Comparison of ENCODE assay signal across 19 cellular contexts in the genomic region with DNA sequence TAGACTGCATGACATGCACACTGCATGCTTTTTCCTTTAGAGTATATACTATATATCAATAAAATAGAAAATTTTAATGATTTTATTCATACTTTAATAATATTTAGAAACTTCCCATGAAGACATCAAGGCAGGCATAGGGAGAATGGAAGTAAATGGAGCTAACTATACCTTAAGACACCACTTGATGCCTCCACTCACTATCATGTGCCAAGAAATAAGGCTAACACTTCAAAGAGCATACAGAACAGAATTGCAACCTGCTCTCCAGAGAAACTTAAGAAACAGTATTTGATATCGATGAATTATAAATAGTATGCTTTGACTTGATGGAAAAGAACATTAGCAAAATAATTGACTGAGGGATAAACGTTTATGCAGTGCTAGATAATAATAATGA.
DNase-seq lines count a peak whose midpoint lies in the region; ATAC-seq, FAIRE-seq and TF ChIP-seq lines count a peak whose summit lies in the region.
"Had no signal": no experiment of that assay in that cellular context is flagged by ENCODE, and none has a peak within 500 bp of the region (broad histone marks: within the 10 kb centered on the region; RNA-seq: fewer than 3 reads in every experiment).

No MANE protein-coding gene starts in this region.

- TF ChIP-seq POLR2A in endothelial cell of umbilical vein (IDR thresholded peaks at IDR 0.05; ENCODE audit: low read depth, low read length), result no peak

- H3K4me1 ChIP-seq in Panc1 (ENCODE audit: control insufficient read depth, insufficient read depth, low read length), result no peaks in the 10 kb centered on the region
- peaks cover 4% of the 10 kb centered on the region for H3K4me1 ChIP-seq in endothelial cell of umbilical vein (ENCODE audit: control insufficient read depth, extremely low read depth, insufficient read depth, low read length)
- H3K4me1 ChIP-seq: left ventricle myocardium inferior, spleen had no signal

- H3K4me3 ChIP-seq in Panc1 (ENCODE audit: low read depth in 2 of 2, low read length in 2 of 2) (no peak overlapping the region), endothelial cell of umbilical vein (replicated peaks in 1 of 3; ENCODE audit: insufficient read depth in 1 of 3, low read depth in 1 of 3, low read length in 3 of 3) (no peak overlapping the region)
- H3K4me3 ChIP-seq: left ventricle myocardium inferior, spleen had no signal

- POLR2A ChIA-PET in Panc1 (lab: Charles Lee), result no interaction called here
- POLR2A ChIA-PET in endothelial cell of umbilical vein (lab: Charles Lee), result no interaction called here

- no peaks in the 10 kb centered on the region for H3K79me2 ChIP-seq in endothelial cell of umbilical vein (ENCODE audit: control insufficient read depth, insufficient read depth, low read length)

- no peak for FAIRE-seq in endothelial cell of umbilical vein (lab: Jason Lieb, UNC)

- H3K36me3 Mint-ChIP-seq in osteocyte (ENCODE audit: unreplicated experiment), result peaks cover under 1% of the 10 kb centered on the region

- in situ Hi-C loops in GM13977 (cut with MboI; ENCODE audit: low pct_unique_long_range_greater_than_20kb, low sequenced_read_pairs, unreplicated experiment), result no loop called here
- in situ Hi-C loops in Panc1 (cut with HindIII; ENCODE audit: low pct_unique_long_range_greater_than_20kb, low sequenced_read_pairs), result no loop called here

- dilution Hi-C loops in endothelial cell of umbilical vein (cut with MboI; ENCODE audit: extremely low pct_ligation_motif_present, low sequenced_read_pairs), result no loop called here

- H3K27ac Mint-ChIP-seq in osteocyte (ENCODE audit: unreplicated experiment), result no peak overlapping the region
- no peak overlapping the region for H3K27ac Mint-ChIP-seq in stimulated activated naive CD8-positive, alpha-beta T cell treated with anti-CD3 and anti-CD28 coated beads, Interleukin-15, amount 100 ng/mL, for 72 hours
- H3K27ac Mint-ChIP-seq: activated CD4-positive, alpha-beta T cell treated with anti-CD3 and anti-CD28 coated beads for 36 hours; endodermal cell had no signal

- H3K9me3 Mint-ChIP-seq in osteocyte (ENCODE audit: unreplicated experiment), result no peaks in the 10 kb centered on the region
- peaks cover 0 to 10% of the 10 kb centered on the region in 2 donors for H3K9me3 Mint-ChIP-seq in stimulated activated naive CD8-positive, alpha-beta T cell treated with anti-CD3 and anti-CD28 coated beads, Interleukin-15, amount 100 ng/mL, for 72 hours

- no peak overlapping the region for H3K27ac ChIP-seq in Panc1 (ENCODE audit: low read length)
- H3K27ac ChIP-seq in endothelial cell of umbilical vein (ENCODE audit: insufficient read depth, low read depth, low read length), result no peak overlapping the region
- H3K27ac ChIP-seq: left ventricle myocardium inferior, spleen had no signal

- intact Hi-C loops in Panc1 (cut with micrococcal nuclease; ENCODE audit: unreplicated experiment), result no loop called here
- intact Hi-C loops in endothelial cell of umbilical vein (cut with micrococcal nuclease), result loop anchor here (2.0 kb wide), 1 partner anchor 193 kb away; a partner anchor contains a TSS

- no peaks in the 10 kb centered on the region for H3K9me1 ChIP-seq in endothelial cell of umbilical vein (replicated peaks; ENCODE audit: control insufficient read depth, extremely low read depth, insufficient read depth, low read length)

- H3K9ac ChIP-seq in endothelial cell of umbilical vein (replicated peaks; ENCODE audit: extremely low read depth, insufficient read depth, low read length), result no peak overlapping the region

- peak; percentile 11 for TF ChIP-seq CTCF in GM13977 (IDR thresholded peaks at IDR 0.05; ENCODE audit: extremely low read depth, insufficient read depth, missing control alignments)
- peak; percentile 8; the same call in 1 of the 2 replicates for TF ChIP-seq CTCF in Panc1 (IDR thresholded peaks at IDR 0.05)
- no peak for TF ChIP-seq CTCF in endothelial cell of umbilical vein (IDR thresholded peaks at IDR 0.05; ENCODE audit: extremely low read depth in 1 of 2, insufficient read depth in 1 of 2, low read depth in 1 of 2, low read length in 2 of 2)
- peak; percentile 32 for TF ChIP-seq CTCF in osteocyte (IDR thresholded peaks at IDR 0.05)

- H2AFZ ChIP-seq in endothelial cell of umbilical vein (ENCODE audit: low read depth, low read length), result no peak overlapping the region

- no peaks in the 10 kb centered on the region for H3K27me3 Mint-ChIP-seq in osteocyte (ENCODE audit: unreplicated experiment)
- H3K27me3 Mint-ChIP-seq in stimulated activated naive CD8-positive, alpha-beta T cell treated with anti-CD3 and anti-CD28 coated beads, Interleukin-15, amount 100 ng/mL, for 72 hours, result no peaks in the 10 kb centered on the region
- H3K27me3 Mint-ChIP-seq: activated CD4-positive, alpha-beta T cell treated with anti-CD3 and anti-CD28 coated beads for 36 hours had no signal

- H3K27me3 ChIP-seq in Panc1 (ENCODE audit: control insufficient read depth, insufficient read depth, low read length) (no peaks in the 10 kb centered on the region), endothelial cell of umbilical vein (ENCODE audit: control insufficient read depth in 2 of 2, insufficient read depth in 2 of 2, low read length in 2 of 2) (no peaks in the 10 kb centered on the region)
- H3K27me3 ChIP-seq: spleen had no signal

- H3K4me1 Mint-ChIP-seq in osteocyte (ENCODE audit: unreplicated experiment), result peaks cover 12% of the 10 kb centered on the region
- no peaks in the 10 kb centered on the region for H3K4me1 Mint-ChIP-seq in stimulated activated naive CD8-positive, alpha-beta T cell treated with anti-CD3 and anti-CD28 coated beads, Interleukin-15, amount 100 ng/mL, for 72 hours
- H3K4me1 Mint-ChIP-seq: endodermal cell, neural crest cell had no signal

- H3K36me3 ChIP-seq in Panc1 (ENCODE audit: control insufficient read depth, insufficient read depth, low read length) (no peaks in the 10 kb centered on the region), endothelial cell of umbilical vein (ENCODE audit: control insufficient read depth in 2 of 2, extremely low read depth in 1 of 2, insufficient read depth in 2 of 2, low read length in 2 of 2) (no peaks in the 10 kb centered on the region)
- H3K36me3 ChIP-seq: left ventricle myocardium inferior, spleen had no signal

- no peak for ATAC-seq in Panc1
- ATAC-seq in stimulated activated naive CD8-positive, alpha-beta T cell treated with anti-CD3 and anti-CD28 coated beads, Interleukin-15, amount 100 ng/mL, for 72 hours, result no peak
- no peak for ATAC-seq in GM21528 (IDR thresholded peaks at IDR 0.05; ENCODE audit: low FRiP score, unreplicated experiment)
- ATAC-seq: activated CD4-positive, alpha-beta T cell treated with anti-CD3 and anti-CD28 coated beads for 36 hours had no signal

- BruUV-seq in Panc1 (replicated peaks; lab: Mats Ljungman, UMichigan) (no TSS peak), endothelial cell of umbilical vein (replicated peaks; lab: Mats Ljungman, UMichigan) (no TSS peak)

- H3K9me3 ChIP-seq in Panc1 (ENCODE audit: control insufficient read depth, insufficient read depth, low read depth, low read length) (no peaks in the 10 kb centered on the region), endothelial cell of umbilical vein (replicated peaks; ENCODE audit: control insufficient read depth, insufficient read depth, low read length) (no peaks in the 10 kb centered on the region)
- H3K9me3 ChIP-seq: left ventricle myocardium inferior had no signal

- no peaks in the 10 kb centered on the region for H4K20me1 ChIP-seq in endothelial cell of umbilical vein (replicated peaks; ENCODE audit: control insufficient read depth, extremely low read depth, insufficient read depth, low read length)

- H3K4me3 Mint-ChIP-seq in osteocyte (ENCODE audit: unreplicated experiment), result no peak overlapping the region
- H3K4me3 Mint-ChIP-seq in stimulated activated naive CD8-positive, alpha-beta T cell treated with anti-CD3 and anti-CD28 coated beads, Interleukin-15, amount 100 ng/mL, for 72 hours, result no peak overlapping the region
- H3K4me3 Mint-ChIP-seq: activated CD4-positive, alpha-beta T cell treated with anti-CD3 and anti-CD28 coated beads for 36 hours; endodermal cell; neural crest cell had no signal

- H3K4me2 ChIP-seq in endothelial cell of umbilical vein (ENCODE audit: insufficient read depth, low read length), result no peak overlapping the region

- no peak for DNase-seq in GM13977 (ENCODE audit: low spot score)
- DNase-seq in Panc1 (ENCODE audit: low read depth, low spot score), result no peak
- peak; percentile 10 for DNase-seq in endothelial cell of umbilical vein (ENCODE audit: low read depth, low spot score)
- DNase-seq in osteocyte (ENCODE audit: extremely low spot score, unreplicated experiment), result no peak
- DNase-seq in hepatic stellate cell (ENCODE audit: low spot score), result no peak
- no peak for DNase-seq in stimulated activated naive CD8-positive, alpha-beta T cell treated with anti-CD3 and anti-CD28 coated beads, Interleukin-15, amount 100 ng/mL, for 72 hours
- DNase-seq: activated CD4-positive, alpha-beta T cell treated with anti-CD3 and anti-CD28 coated beads for 36 hours; activated gamma-delta T cell; C1 segment of cervical spinal cord; endodermal cell; H7; left ventricle myocardium inferior; NCI-H1105 treated with DMSO at 0.1 percent for 48 hours; NCI-H2107; NCI-H526 treated with DMSO at 0.1 percent for 48 hours; spleen; stimulated activated CD8-positive, alpha-beta memory T cell treated with anti-CD3 and anti-CD28 coated beads, Interleukin-4, amount 100 ng/mL, for 48 hours had no signal

- CTCF ChIA-PET in Panc1 (lab: Charles Lee), result no interaction called here
- CTCF ChIA-PET in endothelial cell of umbilical vein (lab: Charles Lee), result interaction anchor here (0.5 to 1.9 kb wide), 10 partner anchors 12 to 498 kb away, joined by 3 to 5 read pairs (median 4); no protein-coding TSS in a partner anchor

TF ChIP-seq in endothelial cell of umbilical vein, 7 proteins besides CTCF, POLR2A, EP300 and RAD21:
- TF ChIP-seq POLR2AphosphoS5 (IDR thresholded peaks at IDR 0.05; ENCODE audit: insufficient read depth, low read depth, low read length), result no peak
- TF ChIP-seq, protein P1, sequence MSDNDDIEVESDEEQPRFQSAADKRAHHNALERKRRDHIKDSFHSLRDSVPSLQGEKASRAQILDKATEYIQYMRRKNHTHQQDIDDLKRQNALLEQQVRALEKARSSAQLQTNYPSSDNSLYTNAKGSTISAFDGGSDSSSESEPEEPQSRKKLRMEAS (IDR thresholded peaks at IDR 0.05; ENCODE audit: insufficient read depth, insufficient read length), result no peak
- no peak for TF ChIP-seq MYC (IDR thresholded peaks at IDR 0.05; ENCODE audit: low read depth, low read length)
- TF ChIP-seq FOS (IDR thresholded peaks at IDR 0.05; ENCODE audit: borderline replicate concordance, insufficient read depth, low read length), result no peak
- no peak for TF ChIP-seq GATA2 (IDR thresholded peaks at IDR 0.05; ENCODE audit: insufficient read depth, insufficient read length, low read depth, low read length)
- no peak for TF ChIP-seq JUN (IDR thresholded peaks at IDR 0.05; ENCODE audit: borderline replicate concordance, insufficient read depth, insufficient read length, low read depth)
- no peak for TF ChIP-seq EZH2 (IDR thresholded peaks at IDR 0.05; ENCODE audit: borderline replicate concordance, low read depth, low read length, severe bottlenecking)

Comparison
In these comparisons a context has a peak if more than half of its experiments do, and no peak if none do; other contexts are left out.
1. CTCF ChIP-seq: peak in GM13977 (single experiment), Panc1 (single experiment) and osteocyte (single experiment); none in endothelial cell of umbilical vein (0 of 2).